In genomic region chr14:29805415-29806123, GRCh38 we compare ENCODE assay signal across 10 cellular contexts.
DNase-seq lines count a peak whose midpoint lies in the region; ATAC-seq, FAIRE-seq and TF ChIP-seq lines count a peak whose summit lies in the region.
"Had no signal": no experiment of that assay in that cellular context is flagged by ENCODE, and none has a peak within 500 bp of the region (broad histone marks: within the 10 kb centered on the region; RNA-seq: fewer than 3 reads in every experiment).

No MANE protein-coding gene starts in this region.

- no peak overlapping the region for H3K4ac ChIP-seq in H1 (replicated peaks; ENCODE audit: insufficient read length, low read depth, low read length)

- no peaks in the 10 kb centered on the region for H3K23me2 ChIP-seq in H1 (ENCODE audit: low read depth, low read length)

- no peak overlapping the region for H2AK5ac ChIP-seq in H1 (ENCODE audit: low read depth, low read length)

- peak overlapping the region; percentile 3; the same call in 1 of the 2 replicates for H2BK5ac ChIP-seq in H1 (ENCODE audit: low read depth, low read length)

- no peaks in the 10 kb centered on the region for H3K79me1 ChIP-seq in H1 (ENCODE audit: low read depth, low read length)

- DNase-seq in DMS79 treated with DMSO at 0.1 percent for 48 hours (lab: John Stamatoyannopoulos, UW) (peak; percentile 76), NCI-H2107 (lab: John Stamatoyannopoulos, UW) (peak; percentile 83), H1 (ENCODE audit: low read depth in 1 of 2, low spot score in 2 of 2) (no peak), non-pigmented ciliary epithelial cell (ENCODE audit: low read depth) (peak; percentile 90), NOMO-1 treated with DMSO at 0.1 percent for 48 hours (lab: John Stamatoyannopoulos, UW; ENCODE audit: unreplicated experiment) (no peak), COR-L47 (lab: John Stamatoyannopoulos, UW) (no peak), MV-4-11 (lab: John Stamatoyannopoulos, UW) (no peak)
- DNase-seq: naive B cell, NCI-H1694 had no signal

- no peak overlapping the region for H3K9ac ChIP-seq in H1 (replicated peaks in 1 of 4; ENCODE audit: extremely low read depth in 1 of 4, low read depth in 3 of 4, low read length in 3 of 4)

- no peaks in the 10 kb centered on the region for H4K20me1 ChIP-seq in H1 (replicated peaks in 1 of 2; ENCODE audit: control insufficient read depth in 1 of 2, insufficient read depth in 2 of 2, low read length in 2 of 2)

- no peak overlapping the region for H2BK120ac ChIP-seq in H1 (replicated peaks; ENCODE audit: low read depth, low read length)

- no peaks in the 10 kb centered on the region for H3K9me3 ChIP-seq in H1 (ENCODE audit: insufficient read depth in 2 of 2, low read depth in 1 of 2, low read length in 1 of 2)

- 90% methylated on average over 4 of the region's 4 CpGs; no CpG with 5 or more reads in 1 of the 2 experiments for WGBS in H1 (ENCODE audit: extremely low coverage in 1 of 2, insufficient coverage in 1 of 2, insufficient read length in 1 of 2, insufficient replicate concordance in 2 of 2, low coverage in 1 of 2, low lambda C conversion rate in 2 of 2, missing lambda C conversion rate in 1 of 2), 2 experiments

- no peak overlapping the region for H3K4me3 ChIP-seq in H1 (ENCODE audit: extremely low read depth in 1 of 4, insufficient read depth in 2 of 4, low read depth in 3 of 4, low read length in 4 of 4)

- no peak for TF ChIP-seq CTCF in H1 (IDR thresholded peaks at IDR 0.05; ENCODE audit: control extremely low read depth in 1 of 3, insufficient read depth in 1 of 3, low read depth in 1 of 3, low read length in 3 of 3)

- no peak for FAIRE-seq in H1 (lab: Jason Lieb, UNC)

- POLR2A ChIA-PET in H1 (lab: Charles Lee; ENCODE audit: partially characterized antibody), result no interaction called here

- no peak overlapping the region; the same call in 1 of the 2 replicates for H3K18ac ChIP-seq in H1 (ENCODE audit: extremely low read depth, low read length)

- no peak overlapping the region for H4K5ac ChIP-seq in H1 (ENCODE audit: insufficient read length, low read depth, low read length)

- no peak for TF ChIP-seq EP300 in H1 (IDR thresholded peaks at IDR 0.05; ENCODE audit: borderline replicate concordance in 1 of 2, low read depth in 2 of 2, low read length in 2 of 2)

- TF ChIP-seq POLR2A in H1 (IDR thresholded peaks at IDR 0.05; ENCODE audit: control extremely low read depth in 1 of 2, low read depth in 2 of 2, low read length in 2 of 2), result no peak

- no peak overlapping the region for H4K8ac ChIP-seq in H1 (ENCODE audit: extremely low read depth, insufficient read depth, low read length)

- CTCF ChIA-PET in H1 (lab: Charles Lee; ENCODE audit: partially characterized antibody), result no interaction called here

- no peak for ATAC-seq in GM19397 (IDR thresholded peaks at IDR 0.05; ENCODE audit: unreplicated experiment)

- no peak overlapping the region for H3K23ac ChIP-seq in H1 (ENCODE audit: insufficient read length)

- no peak overlapping the region for H2BK15ac ChIP-seq in H1 (ENCODE audit: low read length)

- no peaks in the 10 kb centered on the region for H3K79me2 ChIP-seq in H1 (ENCODE audit: control insufficient read depth in 1 of 2, insufficient read depth in 2 of 2, low read length in 2 of 2)

- no peak for TF ChIP-seq RAD21 in H1 (IDR thresholded peaks at IDR 0.05 in 1 of 2, conservative IDR thresholded peaks at IDR 0.05 in 1 of 2; ENCODE audit: low read depth in 2 of 2, low read length in 2 of 2)

- peak overlapping the region; percentile 39 for H4K91ac ChIP-seq in H1 (replicated peaks; ENCODE audit: insufficient read length, low read length)

- H2BK20ac ChIP-seq in H1 (ENCODE audit: low read length), result peak overlapping the region; percentile 17; the same call in 1 of the 2 replicates

- peaks cover 0 to 9% (median 3%) of the 10 kb centered on the region in 4 experiments; a peak in 4 of 7 replicates for H3K4me1 ChIP-seq in H1 (replicated peaks in 1 of 4; ENCODE audit: control insufficient read depth in 3 of 4, insufficient read depth in 4 of 4, low read length in 3 of 4)

- no peak overlapping the region for H3K27ac ChIP-seq in H1 (ENCODE audit: low read depth, low read length)

- H2BK12ac ChIP-seq in H1 (ENCODE audit: low read depth, low read length), result no peak overlapping the region

- no peaks in the 10 kb centered on the region for H3K36me3 ChIP-seq in H1 (ENCODE audit: control insufficient read depth in 2 of 4, insufficient read depth in 4 of 4, low read length in 3 of 4)

- no peak overlapping the region for H3K14ac ChIP-seq in H1 (ENCODE audit: insufficient read length)

- no peak overlapping the region for H3K56ac ChIP-seq in H1 (replicated peaks; ENCODE audit: insufficient read length, low read depth, low read length)

- no peak overlapping the region for H2AFZ ChIP-seq in H1 (ENCODE audit: low read length)

- H3K27me3 ChIP-seq in H1 (replicated peaks in 1 of 4; ENCODE audit: control insufficient read depth in 3 of 4, extremely low read depth in 1 of 4, insufficient read depth in 3 of 4, low read length in 3 of 4), result no peaks in the 10 kb centered on the region

- no peak overlapping the region for H3K4me2 ChIP-seq in H1 (ENCODE audit: insufficient read depth in 1 of 2, low read depth in 2 of 2, low read length in 2 of 2)

TF ChIP-seq in H1, 55 proteins besides CTCF, POLR2A, EP300 and RAD21:
- TF ChIP-seq SAP30 (IDR thresholded peaks at IDR 0.05; ENCODE audit: insufficient read depth, insufficient replicate concordance, low read length) (no peak), JUND (IDR thresholded peaks at IDR 0.05; ENCODE audit: low read length) (peak; percentile 62)
TF ChIP-seq in H1: peak in this region for 1.

Comparison
In these comparisons a context has a peak if more than half of its experiments do, and no peak if none do; other contexts are left out.
1. DNase-seq: peak in DMS79 treated with DMSO at 0.1 percent for 48 hours (single experiment), NCI-H2107 (single experiment) and non-pigmented ciliary epithelial cell (single experiment); none in H1 (0 of 2), NOMO-1 treated with DMSO at 0.1 percent for 48 hours (single experiment), COR-L47 (single experiment) and MV-4-11 (single experiment).